ENCODE assay signal across 1 cellular context in genomic region chr4:182862921-182863320, GRCh38.
TF ChIP-seq lines count a peak whose summit lies in the region.

No MANE protein-coding gene starts in this region.

TF ChIP-seq in GM23338, 12 proteins besides CTCF, POLR2A, EP300 and RAD21 (continued from another document):
- TF ChIP-seq ZNF462 (CRISPR knock-in tag; IDR thresholded peaks at IDR 0.05) (no peak), NANOG (IDR thresholded peaks at IDR 0.05; ENCODE audit: borderline replicate concordance) (no peak), EZH2phosphoT487 (IDR thresholded peaks at IDR 0.05; ENCODE audit: unreplicated experiment) (no peak), ETS1 (IDR thresholded peaks at IDR 0.05) (no peak), ZNF114 (CRISPR knock-in tag; IDR thresholded peaks at IDR 0.05) (no peak), STAT1 (IDR thresholded peaks at IDR 0.05; ENCODE audit: unreplicated experiment) (no peak), EZH2 (IDR thresholded peaks at IDR 0.05; ENCODE audit: low read depth, unreplicated experiment) (no peak), REST (IDR thresholded peaks at IDR 0.05; ENCODE audit: unreplicated experiment) (no peak), CREB1 (CRISPR knock-in tag; IDR thresholded peaks at IDR 0.05; ENCODE audit: low read depth) (no peak), ZNF331 (CRISPR knock-in tag; IDR thresholded peaks at IDR 0.05; ENCODE audit: low read depth) (no peak), JUNB (IDR thresholded peaks at IDR 0.05; ENCODE audit: unreplicated experiment) (no peak)
